ENCODE assay signal across 8 cellular contexts in the genomic region with DNA sequence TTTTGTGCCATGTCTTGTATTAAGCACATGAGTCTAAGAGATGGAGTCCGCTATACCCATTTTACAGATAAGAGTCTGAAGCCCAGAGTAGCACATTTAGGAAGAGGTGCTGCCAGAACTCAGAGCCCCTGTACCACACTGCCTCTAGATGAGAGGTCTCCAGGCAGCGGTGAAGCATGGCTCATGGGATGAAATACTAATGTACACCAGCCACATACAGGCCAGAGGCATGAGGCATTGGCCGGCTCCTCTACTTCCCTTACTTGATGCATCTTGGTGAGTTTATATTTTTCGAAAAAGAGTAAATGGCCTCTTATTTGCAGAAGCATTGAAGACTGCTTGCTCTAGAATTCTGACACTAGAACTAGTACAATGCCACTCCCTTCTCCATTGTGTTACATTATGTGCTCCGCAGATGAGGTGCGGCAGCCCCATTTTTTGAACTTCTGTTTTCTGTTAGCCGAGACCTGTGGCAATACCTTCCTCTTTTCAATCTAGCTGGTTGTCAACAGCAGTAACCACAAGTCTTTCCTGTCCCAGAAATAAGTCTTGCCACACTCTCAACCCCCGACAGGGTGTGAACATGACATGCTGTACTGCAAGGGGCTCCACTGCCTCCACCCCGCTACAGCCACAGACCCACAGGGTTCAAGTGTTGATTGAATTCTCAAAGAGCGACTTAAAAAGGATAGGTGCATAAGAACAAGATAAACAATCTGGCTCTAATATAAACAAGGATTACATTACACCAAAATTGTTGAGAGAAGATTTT.
DNase-seq lines count a peak whose midpoint lies in the region; ATAC-seq lines count a peak whose summit lies in the region.

No MANE protein-coding gene starts in this region.

- peak; percentile 70 for ATAC-seq in GM19043 (IDR thresholded peaks at IDR 0.05; ENCODE audit: low read depth, unreplicated experiment)
- peak; percentile 61 for ATAC-seq in HG03108 (IDR thresholded peaks at IDR 0.05; ENCODE audit: unreplicated experiment)

- peak; percentile 79 for DNase-seq in UCSD-AML1 (lab: John Stamatoyannopoulos, UW; ENCODE audit: unreplicated experiment)
- DNase-seq in pons (ENCODE audit: low spot score): peak; percentile 92
- no peak for DNase-seq in NCI-H2227 (lab: John Stamatoyannopoulos, UW; ENCODE audit: unreplicated experiment)
- no peak for DNase-seq in 8988T
- DNase-seq in NCI-H82 treated with DMSO at 0.1 percent for 48 hours (lab: John Stamatoyannopoulos, UW; ENCODE audit: unreplicated experiment): no peak

- peak overlapping the region; percentile 78 for H3K27ac ChIP-seq in cingulate gyrus (ENCODE audit: low read depth, low read length)

Comparison
In these comparisons a context has a peak if more than half of its experiments do, and no peak if none do; other contexts are left out.
1. DNase-seq: peak in UCSD-AML1 (single experiment) and pons (single experiment); none in NCI-H2227 (single experiment), 8988T (single experiment) and NCI-H82 treated with DMSO at 0.1 percent for 48 hours (single experiment).